ENCODE assay signal across 1 cellular context in genomic region chr7:16657656-16658279, GRCh38.
TF ChIP-seq lines count a peak whose summit lies in the region.

No MANE protein-coding gene starts in this region.

TF ChIP-seq in K562, 482 proteins besides CTCF, POLR2A, EP300 and RAD21 (continued from another document and continues in another):
- TF ChIP-seq BCLAF1 (IDR thresholded peaks at IDR 0.05; ENCODE audit: borderline replicate concordance in 1 of 2, control insufficient read depth in 1 of 2, low read depth in 2 of 2, low read length in 1 of 2) (0 out of 4 replicates have a peak, but pooled peaks of 1 of the 2 experiments have one; percentile 28), NCOA1 (IDR thresholded peaks at IDR 0.05; ENCODE audit: low read depth) (no peak), NFIC (IDR thresholded peaks at IDR 0.05) (peak; percentile 28; the same call in 1 of the 2 replicates), ZNF778 (CRISPR knock-in tag; IDR thresholded peaks at IDR 0.05) (no peak), HNRNPUL1 (IDR thresholded peaks at IDR 0.05; ENCODE audit: low read length) (no peak), RNF219 (CRISPR knock-in tag; IDR thresholded peaks at IDR 0.05) (no peak), CHAMP1 (IDR thresholded peaks at IDR 0.05) (peak; percentile 81), ILK (tag; IDR thresholded peaks at IDR 0.05; ENCODE audit: borderline replicate concordance, low read depth) (no peak), TCF7 (IDR thresholded peaks at IDR 0.05; ENCODE audit: borderline replicate concordance) (no peak), SMAD3 (CRISPR knock-in tag; conservative IDR thresholded peaks at IDR 0.05) (no peak), HDAC2 (IDR thresholded peaks at IDR 0.05) (peak; percentile 79), GATA2 (CRISPR knock-in tag; IDR thresholded peaks at IDR 0.05) (peak; percentile 88), HMGXB4 (CRISPR knock-in tag; IDR thresholded peaks at IDR 0.05) (no peak), ETV6 (IDR thresholded peaks at IDR 0.05; ENCODE audit: borderline replicate concordance in 1 of 2, low read depth in 2 of 2, low read length in 1 of 2) (no peak), ETV6 (CRISPR knock-in tag; IDR thresholded peaks at IDR 0.05; ENCODE audit: borderline replicate concordance) (no peak), USF2 (CRISPR knock-in tag; IDR thresholded peaks at IDR 0.05) (no peak), MXD1 (CRISPR knock-in tag; IDR thresholded peaks at IDR 0.05; ENCODE audit: borderline replicate concordance, poor library complexity, severe bottlenecking) (no peak), MCM5 (IDR thresholded peaks at IDR 0.05; ENCODE audit: low read depth) (no peak), LARP7 (IDR thresholded peaks at IDR 0.05) (no peak), MAFF (IDR thresholded peaks at IDR 0.05; ENCODE audit: low read length) (no peak; the same call in 1 of the 2 replicates), CREB3L1 (IDR thresholded peaks at IDR 0.05; ENCODE audit: borderline replicate concordance, low read depth) (peak; percentile 68; the same call in 1 of the 2 replicates), ETV1 (tag; conservative IDR thresholded peaks at IDR 0.05; ENCODE audit: low read depth) (peak; percentile 51; the same call in 1 of the 2 replicates), ZHX1 (conservative IDR thresholded peaks at IDR 0.05; ENCODE audit: low read length) (no peak), SMAD1 (IDR thresholded peaks at IDR 0.05; ENCODE audit: low read depth, low read length, partially characterized antibody) (no peak), HMG20A (CRISPR knock-in tag; conservative IDR thresholded peaks at IDR 0.05) (no peak), SMARCA5 (IDR thresholded peaks at IDR 0.05) (peak; percentile 33; the same call in 1 of the 2 replicates), KAT2B (IDR thresholded peaks at IDR 0.05; ENCODE audit: low read depth, low read length) (no peak), SAFB2 (IDR thresholded peaks at IDR 0.05; ENCODE audit: borderline replicate concordance, low read depth, low read length, severe bottlenecking) (no peak), SUPT5H (IDR thresholded peaks at IDR 0.05) (no peak), ZBTB17 (CRISPR knock-in tag; IDR thresholded peaks at IDR 0.05) (no peak), CHCHD3 (CRISPR knock-in tag; IDR thresholded peaks at IDR 0.05) (no peak), DEAF1 (CRISPR knock-in tag; IDR thresholded peaks at IDR 0.05) (no peak), MEF2D (tag; conservative IDR thresholded peaks at IDR 0.05; ENCODE audit: low read depth) (0 out of 2 replicates have a peak, but pooled peaks have one; percentile 63), ZNF197 (CRISPR knock-in tag; IDR thresholded peaks at IDR 0.05; ENCODE audit: low read depth) (0 out of 2 replicates have a peak, but pooled peaks have one; percentile 43), MIER1 (IDR thresholded peaks at IDR 0.05; ENCODE audit: low read depth) (no peak), NR3C1 (CRISPR knock-in tag; IDR thresholded peaks at IDR 0.05) (no peak), TAL1 (IDR thresholded peaks at IDR 0.05) (peak; percentile 61), ZNF436 (CRISPR knock-in tag; IDR thresholded peaks at IDR 0.05) (no peak), NFE2 (IDR thresholded peaks at IDR 0.05; ENCODE audit: low read depth) (peak; percentile 72), DLX4 (CRISPR knock-in tag; IDR thresholded peaks at IDR 0.05) (no peak), USF1 (CRISPR knock-in tag; IDR thresholded peaks at IDR 0.05) (no peak), GABPA (tag; conservative IDR thresholded peaks at IDR 0.05; ENCODE audit: low read depth) (0 out of 2 replicates have a peak, but pooled peaks have one; percentile 29), ZNF717 (CRISPR knock-in tag; IDR thresholded peaks at IDR 0.05) (no peak), SMAD4 (CRISPR knock-in tag; conservative IDR thresholded peaks at IDR 0.05) (peak; percentile 76)
